In the genomic region with DNA sequence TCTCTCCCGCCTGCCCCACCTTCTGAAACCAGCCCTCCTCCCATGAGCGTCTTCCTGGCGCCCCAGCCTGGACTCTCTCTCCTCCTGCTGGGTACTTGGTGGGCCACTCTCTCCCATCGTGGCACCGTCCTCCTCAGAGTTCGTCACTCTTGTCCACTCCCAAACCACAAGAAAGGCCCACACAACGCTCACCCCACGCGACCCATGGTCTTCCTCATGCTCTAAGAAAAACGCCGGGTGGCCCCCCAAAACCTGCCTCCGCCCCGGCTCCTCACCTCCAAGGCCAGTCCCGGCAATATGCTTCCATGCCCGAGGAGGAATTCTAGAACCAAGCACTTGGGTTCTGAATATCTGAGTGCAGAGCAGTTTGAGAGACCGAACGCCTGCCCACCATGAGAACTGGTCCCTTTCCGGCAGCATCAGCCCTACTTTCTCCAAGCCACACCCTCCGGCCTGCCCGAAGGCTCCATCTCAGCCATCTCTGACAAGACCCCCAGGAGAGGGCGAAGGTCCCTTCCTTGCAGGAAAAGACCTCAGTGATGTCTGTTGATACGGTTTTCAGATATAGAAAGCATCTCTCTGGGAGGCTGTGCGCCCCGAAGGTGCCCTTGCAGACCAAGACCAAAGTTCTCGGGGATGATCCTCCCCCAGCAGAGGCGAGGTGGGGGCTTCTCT, we compare ENCODE assay signal across 25 cellular contexts. TPM values are rescaled to one million over a fixed set of nuclear protein-coding genes. Genes with fewer than 3 reads are reported as not detected.
DNase-seq lines count a peak whose midpoint lies in the region; ATAC-seq and TF ChIP-seq lines count a peak whose summit lies in the region.
"Had no signal": no experiment of that assay in that cellular context is flagged by ENCODE, and none has a peak within 500 bp of the region (broad histone marks: within the 10 kb centered on the region; RNA-seq: fewer than 3 reads in every experiment).

No MANE protein-coding gene starts in this region.

- H3K9me3 ChIP-seq in right atrium auricular region (peaks cover 6 to 33% of the 10 kb centered on the region in 2 donors), WERI-Rb-1 (ENCODE audit: severe bottlenecking) (peaks cover 37% of the 10 kb centered on the region), left lung (peaks cover 0 to 51% of the 10 kb centered on the region in 2 donors), spleen (peaks cover 4 to 72% (median 52%) of the 10 kb centered on the region in 8 donors)

- H3K27me3 ChIP-seq in right atrium auricular region: no peaks in the 10 kb centered on the region
- no peaks in the 10 kb centered on the region for H3K27me3 ChIP-seq in WERI-Rb-1 (ENCODE audit: insufficient read depth, low read depth, severe bottlenecking)
- no peaks in the 10 kb centered on the region for H3K27me3 ChIP-seq in left lung
- no peaks in the 10 kb centered on the region for H3K27me3 ChIP-seq in spleen (replicated peaks in 1 of 7)
- H3K27me3 ChIP-seq: MG63 had no signal

- no peak for TF ChIP-seq CTCF in right atrium auricular region (IDR thresholded peaks at IDR 0.05)
- no peak for TF ChIP-seq CTCF in WERI-Rb-1 (IDR thresholded peaks at IDR 0.05; ENCODE audit: low read depth, low read length)
- TF ChIP-seq CTCF in left lung (IDR thresholded peaks at IDR 0.05): no peak
- no peak for TF ChIP-seq CTCF in spleen (IDR thresholded peaks at IDR 0.05 in 8 of 11, conservative IDR thresholded peaks at IDR 0.05 in 3 of 11)

- WGBS in spleen, 5 donors: 86 to 89% (median 88%) methylated on average over 26 of the region's 26 CpGs

- ATAC-seq in Right ventricle myocardium superior (ENCODE audit: poor library complexity) (no peak), left lung (no peak), HG03280 (IDR thresholded peaks at IDR 0.05; ENCODE audit: unreplicated experiment) (no peak), GM18868 (IDR thresholded peaks at IDR 0.05; ENCODE audit: unreplicated experiment) (no peak), HG03439 (IDR thresholded peaks at IDR 0.05; ENCODE audit: unreplicated experiment) (no peak)

- H3K36me3 ChIP-seq in right atrium auricular region: no peaks in the 10 kb centered on the region
- no peaks in the 10 kb centered on the region for H3K36me3 ChIP-seq in WERI-Rb-1
- H3K36me3 ChIP-seq in left lung: no peaks in the 10 kb centered on the region
- no peaks in the 10 kb centered on the region for H3K36me3 ChIP-seq in spleen
- H3K36me3 ChIP-seq: MG63 had no signal

- H3K27ac ChIP-seq in right atrium auricular region (no peak overlapping the region), WERI-Rb-1 (no peak overlapping the region), left lung (no peak overlapping the region), spleen (no peak overlapping the region)
- H3K27ac ChIP-seq: C4-2B, RWPE1 had no signal

- H3K4me3 ChIP-seq in right atrium auricular region (no peak overlapping the region), WERI-Rb-1 (ENCODE audit: low read depth, low read length) (no peak overlapping the region), left lung (no peak overlapping the region), spleen (no peak overlapping the region)
- H3K4me3 ChIP-seq: MG63 had no signal

- intact Hi-C loops in Right ventricle myocardium superior (cut with DNase I): no loop called here
- intact Hi-C loops in left lung (cut with DNase I): no loop called here
- intact Hi-C loops in spleen (cut with DNase I; ENCODE audit: low total_unique reads): no loop called here

- DNase-seq in Right ventricle myocardium superior (peak; percentile 22), right atrium auricular region (ENCODE audit: low spot score) (no peak), WERI-Rb-1 (peak; percentile 4), left lung (peak; percentile 12 to 61), spleen (peak; percentile 51)
- DNase-seq: DMS 273 treated with DMSO at 0.1 percent for 48 hours, GF-D8, GOT3, IMR-90, Karpas-422, MG63, NCI-H1092, NCI-H146, NCI-H2081, NCI-H510A, NCI-H774 had no signal

- no peak for TF ChIP-seq POLR2A in spleen (IDR thresholded peaks at IDR 0.05)

- no peaks in the 10 kb centered on the region for H3K4me1 ChIP-seq in right atrium auricular region
- no peaks in the 10 kb centered on the region for H3K4me1 ChIP-seq in left lung
- H3K4me1 ChIP-seq in spleen: no peaks in the 10 kb centered on the region

RNA-seq across cellular contexts. Expression of a gene that starts 15.0 kb away (rescaled TPM):
- not detected for total RNA-seq in Right ventricle myocardium superior
- under 1 TPM in 1 of 2 donors, not detected in 1; 0.16 TPM for total RNA-seq in right atrium auricular region
- total RNA-seq in left lung: 1 to 10 TPM in 1 of 2 donors, under 1 TPM in 1; 0.10 to 4.3 TPM
- total RNA-seq in spleen: under 1 TPM in 3 of 7 donors, not detected in 4; 0.09 to 0.27 (median 0.18) TPM
- polyA plus RNA-seq in spleen: under 1 TPM; 0.02 to 0.06 (median 0.03) TPM
- total RNA-seq: A673, Daoy, HT-29, IMR-90, PC-3 had no signal
- polyA plus RNA-seq: IMR-90 had no signal
